ENCODE assay signal across 1 cellular context in genomic region chr7:108497082-108497725, GRCh38.
A peak's percentile ranks its signal among the peaks of the same experiment; 100 is the strongest.
TF ChIP-seq lines count a peak whose summit lies in the region.

No MANE protein-coding gene starts in this region.

TF ChIP-seq in IMR-90, 13 proteins besides CTCF, POLR2A, EP300 and RAD21:
- TF ChIP-seq RFX5 (IDR thresholded peaks at IDR 0.05; ENCODE audit: low read depth, low read length) (no peak), CHD1 (IDR thresholded peaks at IDR 0.05; ENCODE audit: low read depth, low read length) (no peak), NFE2L2 (IDR thresholded peaks at IDR 0.05; ENCODE audit: low read depth, low read length) (no peak), RCOR1 (IDR thresholded peaks at IDR 0.05; ENCODE audit: insufficient replicate concordance, low read length) (no peak), FOS (IDR thresholded peaks at IDR 0.05; ENCODE audit: low read depth, low read length) (no peak), MAFK (IDR thresholded peaks at IDR 0.05; ENCODE audit: low read depth, low read length) (no peak), SMC3 (IDR thresholded peaks at IDR 0.05; ENCODE audit: low read depth, low read length) (peak; percentile 58)
